Comparison of ENCODE assay signal across 8 cellular contexts in the genomic region with DNA sequence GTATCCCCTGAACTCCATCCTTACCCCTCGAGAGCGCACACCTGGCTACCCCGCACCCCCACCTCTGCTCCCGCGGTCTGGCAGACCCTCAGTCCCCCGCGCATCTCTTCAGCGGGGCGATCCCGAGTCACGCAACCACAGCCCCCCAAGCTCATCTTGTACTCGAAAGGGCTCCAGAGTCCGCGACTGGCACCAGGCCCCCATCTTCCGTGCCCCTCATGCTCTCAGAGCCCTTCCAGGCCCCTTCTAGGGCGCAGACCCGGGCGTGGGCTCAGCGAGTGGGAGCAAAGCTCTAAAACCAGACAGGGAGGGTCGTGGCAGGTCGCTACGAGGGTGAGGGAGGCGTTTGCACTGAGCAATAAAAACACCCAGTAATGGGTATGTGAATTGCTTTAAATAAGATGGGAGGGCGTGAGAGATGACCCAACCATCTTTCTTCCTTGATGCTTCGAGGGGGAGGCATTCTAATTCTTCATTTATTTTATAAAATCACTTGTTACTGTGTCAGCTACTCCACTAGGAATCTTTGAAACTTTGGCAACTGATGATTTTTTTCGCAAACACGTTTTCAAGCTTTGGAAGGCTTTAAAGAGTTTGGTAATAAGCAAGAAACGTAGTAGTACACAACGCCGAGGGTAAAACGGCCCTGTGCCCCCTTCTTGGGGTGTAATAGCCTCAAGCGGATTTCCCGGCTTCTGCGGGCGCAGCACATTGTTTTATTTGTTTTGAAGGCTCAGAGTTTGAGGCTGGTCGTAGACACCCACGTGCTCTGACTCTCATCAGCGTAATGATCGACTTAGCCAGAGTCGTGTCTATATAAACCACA. TPM values are rescaled to one million over a fixed set of nuclear protein-coding genes. Genes with fewer than 3 reads are reported as not detected.
DNase-seq lines count a peak whose midpoint lies in the region; ATAC-seq and TF ChIP-seq lines count a peak whose summit lies in the region.

No MANE protein-coding gene starts in this region.

- peak overlapping the region; percentile 81 for H3K27ac ChIP-seq in Panc1 (ENCODE audit: low read length)

- TF ChIP-seq CTCF in Panc1 (IDR thresholded peaks at IDR 0.05) (no peak), kidney epithelial cell (IDR thresholded peaks at IDR 0.05; ENCODE audit: insufficient read depth, low read length, poor library complexity, severe bottlenecking) (no peak)

- in situ Hi-C loops in Panc1 (cut with HindIII; ENCODE audit: low pct_unique_long_range_greater_than_20kb, low sequenced_read_pairs) = no loop called here

- no peaks in the 10 kb centered on the region for H3K27me3 ChIP-seq in Panc1 (ENCODE audit: control insufficient read depth, insufficient read depth, low read length)
- no peaks in the 10 kb centered on the region for H3K27me3 ChIP-seq in adipocyte (replicated peaks; ENCODE audit: control insufficient read depth, insufficient read depth, low read length)
- H3K27me3 ChIP-seq in kidney epithelial cell (ENCODE audit: control insufficient read depth, insufficient read depth, low read length) = no peaks in the 10 kb centered on the region

- intact Hi-C loops in Panc1 (cut with micrococcal nuclease; ENCODE audit: unreplicated experiment) = loop anchor here (5.0 to 10.0 kb wide), 2 partner anchors 505 to 763 kb away; no protein-coding TSS in a partner anchor

- peak overlapping the region; percentile 88 for H3K9ac ChIP-seq in adipocyte (ENCODE audit: low read length)

- peaks cover 23% of the 10 kb centered on the region for H3K4me1 ChIP-seq in Panc1 (ENCODE audit: control insufficient read depth, insufficient read depth, low read length)
- peaks cover 49% of the 10 kb centered on the region for H3K4me1 ChIP-seq in adipocyte (ENCODE audit: control insufficient read depth, insufficient read depth, low read length)

- no peaks in the 10 kb centered on the region for H3K36me3 ChIP-seq in Panc1 (ENCODE audit: control insufficient read depth, insufficient read depth, low read length)
- no peaks in the 10 kb centered on the region for H3K36me3 ChIP-seq in adipocyte (ENCODE audit: control insufficient read depth, insufficient read depth, low read length, severe bottlenecking)
- H3K36me3 ChIP-seq in kidney epithelial cell (ENCODE audit: control insufficient read depth, insufficient read depth, low read length) = no peaks in the 10 kb centered on the region

- no TSS peak for BruUV-seq in Panc1 (replicated peaks; lab: Mats Ljungman, UMichigan)

- no peaks in the 10 kb centered on the region for H3K9me3 ChIP-seq in Panc1 (ENCODE audit: control insufficient read depth, insufficient read depth, low read depth, low read length)
- no peaks in the 10 kb centered on the region for H3K9me3 ChIP-seq in adipocyte (ENCODE audit: control insufficient read depth, low read length)

- POLR2A ChIA-PET in Panc1 (lab: Charles Lee) = no interaction called here

- ATAC-seq in Panc1 = no peak

- H3K4me3 ChIP-seq in Panc1 (ENCODE audit: low read depth in 2 of 2, low read length in 2 of 2) = peak overlapping the region; percentile 54 to 86
- peak overlapping the region; percentile 96 for H3K4me3 ChIP-seq in adipocyte (ENCODE audit: low read length)
- H3K4me3 ChIP-seq in kidney epithelial cell (ENCODE audit: low read depth, low read length) = peak overlapping the region; percentile 100

- peak; percentile 40 for DNase-seq in EH (ENCODE audit: low read depth)
- no peak for DNase-seq in Panc1 (ENCODE audit: low read depth, low spot score)
- no peak for DNase-seq in adipocyte (ENCODE audit: low read depth)
- DNase-seq in kidney epithelial cell (ENCODE audit: low read depth) = no peak
- peak; percentile 28 to 45 (median 29) for DNase-seq in stimulated activated CD4-positive, alpha-beta T cell treated with anti-CD3 and anti-CD28 coated beads, TNF-alpha, amount 100 ng/mL, for 48 hours (ENCODE audit: low read depth in 3 of 3)
- no peak for DNase-seq in hepatic stellate cell (ENCODE audit: low spot score)
- no peak for DNase-seq in iPS-NIHi7 (ENCODE audit: extremely low spot score)
- no peak for DNase-seq in NCI-H128 (lab: John Stamatoyannopoulos, UW; ENCODE audit: unreplicated experiment)

- CTCF ChIA-PET in Panc1 (lab: Charles Lee) = interaction anchor here (1.0 kb wide), 1 partner anchor 789 kb away, joined by 3 read pairs; no protein-coding TSS in a partner anchor

RNA-seq across cellular contexts. Expression of a gene that starts 42.6 kb away (rescaled TPM):
- 11.0 TPM for total RNA-seq in Panc1 (2021; ENCODE audit: unreplicated experiment)
- polyA plus RNA-seq in Panc1 (2012; ENCODE audit: insufficient read length) = 13.6 TPM
- 18.3 and 25.1 TPM in 2 replicates for total RNA-seq in kidney epithelial cell

Comparison
In these comparisons a context has a peak if more than half of its experiments do, and no peak if none do; other contexts are left out.
1. DNase-seq: peak in EH (single experiment) and stimulated activated CD4-positive, alpha-beta T cell treated with anti-CD3 and anti-CD28 coated beads, TNF-alpha, amount 100 ng/mL, for 48 hours (3 of 3); none in Panc1 (single experiment), adipocyte (single experiment), kidney epithelial cell (single experiment), hepatic stellate cell (single experiment), iPS-NIHi7 (single experiment) and NCI-H128 (single experiment).
2. Peak in every context shown above with its lines, with median percentiles within 50 percentile points of each other: H3K4me3 ChIP-seq.